13 cellular contexts compared by ENCODE assay signal in the genomic region with DNA sequence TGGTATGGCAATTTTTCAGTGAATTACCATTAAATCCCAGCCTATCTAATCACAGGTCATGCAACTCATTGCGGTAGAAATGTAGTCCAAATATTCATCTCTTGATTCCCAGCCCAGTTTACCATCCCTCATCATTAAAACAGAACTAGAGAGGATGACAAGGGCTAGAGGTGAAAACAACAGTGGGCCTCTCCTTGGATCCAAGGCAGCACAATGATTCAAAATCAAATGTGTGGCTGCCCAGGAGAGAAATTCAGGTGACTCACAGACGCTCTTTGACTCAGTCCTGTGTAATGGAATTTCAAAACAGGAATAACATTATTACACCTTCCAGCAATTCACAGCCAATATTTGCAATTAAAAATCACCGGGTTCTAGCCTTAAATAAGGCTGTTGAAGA.
DNase-seq lines count a peak whose midpoint lies in the region; ATAC-seq, FAIRE-seq and TF ChIP-seq lines count a peak whose summit lies in the region.
"Had no signal": no experiment of that assay in that cellular context is flagged by ENCODE, and none has a peak within 500 bp of the region (broad histone marks: within the 10 kb centered on the region; RNA-seq: fewer than 3 reads in every experiment).

No MANE protein-coding gene starts in this region.

- H3K79me1 ChIP-seq in IMR-90 (ENCODE audit: low read depth in 1 of 2, low read length in 2 of 2) (no peaks in the 10 kb centered on the region), mesenchymal stem cell (replicated peaks; ENCODE audit: low read length, poor library complexity, severe bottlenecking) (no peaks in the 10 kb centered on the region)

- H3K27me3 ChIP-seq in IMR-90 (ENCODE audit: control insufficient read depth, insufficient read depth, low read length): no peaks in the 10 kb centered on the region
- H3K27me3 ChIP-seq in bronchial epithelial cell (ENCODE audit: control insufficient read depth, insufficient read depth, low read length): no peaks in the 10 kb centered on the region
- H3K27me3 ChIP-seq in mesenchymal stem cell (ENCODE audit: control insufficient read depth in 1 of 2, insufficient read depth in 1 of 2, low read length in 2 of 2): no peaks in the 10 kb centered on the region
- H3K27me3 ChIP-seq: BLaER1 had no signal

- DNase-seq in AG10803 (ENCODE audit: low read depth) (peak; percentile 43), IMR-90 (peak; percentile 59), bronchial epithelial cell (ENCODE audit: low read depth) (peak; percentile 90), mesenchymal stem cell (no peak), NCI-H2107 treated with DMSO at 0.1 percent for 48 hours (lab: John Stamatoyannopoulos, UW; ENCODE audit: unreplicated experiment) (no peak), ureter (ENCODE audit: low spot score) (no peak)
- DNase-seq: activated CD4-positive, alpha-beta T cell treated with anti-CD3 and anti-CD28 coated beads, Interleukin-2, amount 50 U/mL, for 48 hours; activated gamma-delta T cell treated with Interleukin-2 at 50 U/mL for 16 hours; occipital lobe had no signal

- no peak overlapping the region for H4K91ac ChIP-seq in IMR-90 (ENCODE audit: insufficient read depth, low read depth, low read length)
- H4K91ac ChIP-seq in mesenchymal stem cell (ENCODE audit: low read length): no peak overlapping the region

- H3K14ac ChIP-seq in IMR-90 (replicated peaks; ENCODE audit: low read depth, low read length): no peak overlapping the region; the same call in 1 of the 2 replicates
- no peak overlapping the region for H3K14ac ChIP-seq in mesenchymal stem cell (ENCODE audit: low read length in 2 of 2)

- H3K4me1 ChIP-seq in IMR-90 (ENCODE audit: control insufficient read depth, insufficient read depth, low read length): peaks cover 6% of the 10 kb centered on the region; the same call in 1 of the 2 replicates
- peaks cover 9% of the 10 kb centered on the region for H3K4me1 ChIP-seq in mesenchymal stem cell (ENCODE audit: control insufficient read depth, insufficient read depth, low read depth, low read length)

- no peak for FAIRE-seq in bronchial epithelial cell (lab: Jason Lieb, UNC)
- FAIRE-seq: GM18507 had no signal

- H3K9me1 ChIP-seq in IMR-90 (ENCODE audit: insufficient read depth, low read length): no peaks in the 10 kb centered on the region; the same call in 1 of the 2 replicates

- no peak overlapping the region for H3K27ac ChIP-seq in IMR-90 (ENCODE audit: insufficient read depth, low read length)
- peak overlapping the region; percentile 67 for H3K27ac ChIP-seq in mesenchymal stem cell (ENCODE audit: low read length, poor library complexity, severe bottlenecking)
- H3K27ac ChIP-seq: BLaER1 had no signal

- in situ Hi-C loops in IMR-90 (cut with MboI; ENCODE audit: low sequenced_read_pairs): no loop called here

- no peak overlapping the region for H2BK12ac ChIP-seq in mesenchymal stem cell (ENCODE audit: low read length in 2 of 2)

- no peak overlapping the region; the same call in 1 of the 2 replicates for H2BK20ac ChIP-seq in IMR-90 (ENCODE audit: low read depth, low read length)

- H3K9me3 ChIP-seq in IMR-90 (ENCODE audit: control insufficient read depth, insufficient read depth, low read length): no peaks in the 10 kb centered on the region
- H3K9me3 ChIP-seq in mesenchymal stem cell (ENCODE audit: control insufficient read depth, low read length): no peaks in the 10 kb centered on the region
- H3K9me3 ChIP-seq: BLaER1 had no signal

- no peaks in the 10 kb centered on the region for H3K36me3 ChIP-seq in IMR-90 (ENCODE audit: control insufficient read depth, insufficient read depth, low read length)
- H3K36me3 ChIP-seq in bronchial epithelial cell (ENCODE audit: control insufficient read depth, insufficient read depth, low read length): no peaks in the 10 kb centered on the region
- no peaks in the 10 kb centered on the region for H3K36me3 ChIP-seq in mesenchymal stem cell (ENCODE audit: control insufficient read depth in 1 of 2, insufficient read depth in 2 of 2, low read depth in 1 of 2, low read length in 2 of 2)
- H3K36me3 ChIP-seq: BLaER1 had no signal

- POLR2A ChIA-PET in IMR-90 (lab: Charles Lee; ENCODE audit: unreplicated experiment): no interaction called here

- H2AK5ac ChIP-seq in IMR-90 (ENCODE audit: low read depth, low read length) (no peak overlapping the region), mesenchymal stem cell (ENCODE audit: low read length, severe bottlenecking) (no peak overlapping the region)

- H4K20me1 ChIP-seq in IMR-90 (ENCODE audit: insufficient read depth, low read length): no peaks in the 10 kb centered on the region
- H4K20me1 ChIP-seq: BLaER1 had no signal

- no CpG with 5 or more reads among the region's 3 CpGs for WGBS in IMR-90 (ENCODE audit: extremely low coverage in 2 of 2, insufficient read length in 1 of 2), 2 experiments
- 95% methylated on average over 3 of the region's 3 CpGs for WGBS in mesenchymal stem cell

- no peak for TF ChIP-seq RAD21 in IMR-90 (IDR thresholded peaks at IDR 0.05; ENCODE audit: low read length)

- H2BK5ac ChIP-seq in IMR-90 (ENCODE audit: low read depth, low read length, poor library complexity, severe bottlenecking) (no peak overlapping the region), mesenchymal stem cell (ENCODE audit: low read depth, low read length, poor library complexity, severe bottlenecking) (no peak overlapping the region)

- H4K8ac ChIP-seq in IMR-90 (ENCODE audit: low read depth in 2 of 2, low read length in 2 of 2): no peak overlapping the region
- H4K8ac ChIP-seq in mesenchymal stem cell (ENCODE audit: low read length): no peak overlapping the region

- H2AK9ac ChIP-seq in IMR-90 (replicated peaks; ENCODE audit: low read depth, low read length, poor library complexity): no peak overlapping the region

- H3K4ac ChIP-seq in IMR-90 (ENCODE audit: low read depth, low read length): no peak overlapping the region
- H3K4ac ChIP-seq in mesenchymal stem cell (ENCODE audit: low read depth in 1 of 2, low read length in 2 of 2): no peak overlapping the region

- no peak for TF ChIP-seq POLR2A in IMR-90 (IDR thresholded peaks at IDR 0.05; ENCODE audit: low read depth, low read length)

- H2BK120ac ChIP-seq in IMR-90 (ENCODE audit: low read depth, low read length) (no peak overlapping the region), mesenchymal stem cell (ENCODE audit: low read depth, low read length) (no peak overlapping the region)

- dilution Hi-C loops in IMR-90 (cut with HindIII; ENCODE audit: low sequenced_read_pairs, unreplicated experiment): no loop called here

- ATAC-seq in IMR-90 (ENCODE audit: low read depth) (no peak; the same call in 1 of the 2 replicates), GM18858 (IDR thresholded peaks at IDR 0.05; ENCODE audit: unreplicated experiment) (no peak), HG03521 (IDR thresholded peaks at IDR 0.05; ENCODE audit: unreplicated experiment) (no peak)

- no peak for TF ChIP-seq CTCF in AG10803 (conservative IDR thresholded peaks at IDR 0.05; ENCODE audit: low read length)
- no peak for TF ChIP-seq CTCF in IMR-90 (conservative IDR thresholded peaks at IDR 0.05; ENCODE audit: low read depth, low read length)
- no peak for TF ChIP-seq CTCF in bronchial epithelial cell (IDR thresholded peaks at IDR 0.05; ENCODE audit: insufficient read depth, low read length, severe bottlenecking)

- H2BK15ac ChIP-seq in IMR-90 (ENCODE audit: low read depth, low read length) (no peak overlapping the region), mesenchymal stem cell (ENCODE audit: low read depth, poor library complexity, severe bottlenecking) (no peak overlapping the region)

- no peak overlapping the region for H4K5ac ChIP-seq in IMR-90 (ENCODE audit: low read depth, low read length)

- H3K18ac ChIP-seq in IMR-90 (ENCODE audit: low read depth, low read length): no peak overlapping the region; the same call in 1 of the 2 replicates
- no peak overlapping the region for H3K18ac ChIP-seq in mesenchymal stem cell (ENCODE audit: low read depth in 1 of 2, low read length in 2 of 2)

- H2AFZ ChIP-seq in IMR-90 (replicated peaks; ENCODE audit: low read length, poor library complexity): no peak overlapping the region
- no peak overlapping the region for H2AFZ ChIP-seq in mesenchymal stem cell (ENCODE audit: low read depth, low read length)

- intact Hi-C loops in IMR-90 (cut with micrococcal nuclease): no loop called here

- no peak overlapping the region for H3K56ac ChIP-seq in IMR-90 (ENCODE audit: extremely low read depth, insufficient read depth, low read length)

- H3K4me2 ChIP-seq in IMR-90 (ENCODE audit: low read depth, low read length): no peak overlapping the region
- H3K4me2 ChIP-seq in mesenchymal stem cell (ENCODE audit: low read length, poor library complexity, severe bottlenecking): no peak overlapping the region
- H3K4me2 ChIP-seq: BLaER1 had no signal

- CTCF ChIA-PET in IMR-90 (lab: Yijun Ruan, JAX): no interaction called here

- H3K23ac ChIP-seq in IMR-90 (ENCODE audit: low read depth, low read length): no peak overlapping the region
- no peak overlapping the region for H3K23ac ChIP-seq in mesenchymal stem cell (ENCODE audit: low read length in 2 of 2)

- H3K9ac ChIP-seq in IMR-90 (ENCODE audit: low read depth, low read length): no peak overlapping the region
- no peak overlapping the region for H3K9ac ChIP-seq in mesenchymal stem cell (ENCODE audit: low read length)
- H3K9ac ChIP-seq: BLaER1 had no signal

- no TSS peak for BruUV-seq in IMR-90 (replicated peaks; lab: Mats Ljungman, UMichigan)

- H3K4me3 ChIP-seq in AG10803 (ENCODE audit: low read length): no peak overlapping the region
- no peak overlapping the region for H3K4me3 ChIP-seq in IMR-90 (ENCODE audit: insufficient read depth, low read depth, low read length)
- H3K4me3 ChIP-seq in bronchial epithelial cell (ENCODE audit: low read depth, low read length): no peak overlapping the region
- H3K4me3 ChIP-seq in mesenchymal stem cell (ENCODE audit: insufficient read depth in 1 of 2, low read depth in 1 of 2, low read length in 2 of 2): no peak overlapping the region
- H3K4me3 ChIP-seq: BLaER1 had no signal

TF ChIP-seq in IMR-90, 13 proteins besides CTCF, POLR2A, EP300 and RAD21 (continues in another document):
- TF ChIP-seq, protein P1, sequence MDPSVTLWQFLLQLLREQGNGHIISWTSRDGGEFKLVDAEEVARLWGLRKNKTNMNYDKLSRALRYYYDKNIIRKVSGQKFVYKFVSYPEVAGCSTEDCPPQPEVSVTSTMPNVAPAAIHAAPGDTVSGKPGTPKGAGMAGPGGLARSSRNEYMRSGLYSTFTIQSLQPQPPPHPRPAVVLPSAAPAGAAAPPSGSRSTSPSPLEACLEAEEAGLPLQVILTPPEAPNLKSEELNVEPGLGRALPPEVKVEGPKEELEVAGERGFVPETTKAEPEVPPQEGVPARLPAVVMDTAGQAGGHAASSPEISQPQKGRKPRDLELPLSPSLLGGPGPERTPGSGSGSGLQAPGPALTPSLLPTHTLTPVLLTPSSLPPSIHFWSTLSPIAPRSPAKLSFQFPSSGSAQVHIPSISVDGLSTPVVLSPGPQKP (IDR thresholded peaks at IDR 0.05; ENCODE audit: borderline replicate concordance, low read depth, low read length): no peak

Comparison
In these comparisons a context has a peak if more than half of its experiments do, and no peak if none do; other contexts are left out.
1. DNase-seq: peak in AG10803 (single experiment), IMR-90 (single experiment) and bronchial epithelial cell (single experiment); none in mesenchymal stem cell (single experiment), NCI-H2107 treated with DMSO at 0.1 percent for 48 hours (single experiment) and ureter (single experiment).